8 cellular contexts compared by ENCODE assay signal in the genomic region with DNA sequence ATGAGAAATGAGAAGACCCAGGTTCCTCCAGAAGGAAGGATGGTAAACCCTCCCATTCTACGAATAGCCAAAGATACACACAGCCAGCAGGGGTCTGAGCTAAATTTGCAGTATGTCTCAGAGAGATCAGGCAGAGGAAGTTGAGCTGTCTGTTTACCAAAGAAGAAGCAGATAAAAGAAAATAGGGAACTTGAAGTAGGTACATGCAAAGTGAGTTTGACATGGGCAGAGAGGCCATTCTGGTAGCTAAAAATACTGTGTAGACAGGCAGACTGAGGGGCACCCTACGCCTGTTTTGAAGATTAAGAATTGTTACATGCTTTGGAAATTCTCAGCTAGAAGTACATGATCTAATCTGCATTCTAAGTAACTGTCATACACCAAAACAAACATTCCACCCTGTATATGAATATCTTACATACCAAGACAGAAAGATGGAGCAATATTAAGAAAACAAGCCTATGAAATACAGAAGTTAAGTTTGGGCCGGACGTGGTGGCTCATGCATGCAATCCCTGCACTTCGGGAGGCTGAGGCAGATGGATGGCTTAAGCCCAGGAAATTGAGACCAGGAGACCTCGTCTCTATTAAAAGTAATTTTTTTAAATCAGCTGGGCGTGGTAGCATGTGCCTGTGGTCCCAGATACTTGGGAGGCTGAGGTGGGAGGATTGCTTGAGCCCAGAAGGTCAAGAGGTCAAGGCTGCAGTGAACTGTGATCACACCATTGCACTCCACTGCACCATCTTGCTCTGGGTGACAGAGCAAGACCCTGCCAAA.
DNase-seq lines count a peak whose midpoint lies in the region; ATAC-seq and TF ChIP-seq lines count a peak whose summit lies in the region.

No MANE protein-coding gene starts in this region.

- no peaks in the 10 kb centered on the region for H3K9me3 ChIP-seq in esophagus squamous epithelium

- 69 to 77% methylated on average over 7 of the region's 7 CpGs for WGBS in esophagus squamous epithelium, 2 donors

- no peaks in the 10 kb centered on the region for H3K27me3 Mint-ChIP-seq in osteocyte (ENCODE audit: unreplicated experiment)

- peak overlapping the region in 1 of 4 donors; percentile 7 for H3K27ac ChIP-seq in esophagus squamous epithelium

- H3K27me3 ChIP-seq in esophagus squamous epithelium, result no peaks in the 10 kb centered on the region

- peak; percentile 72 for DNase-seq in KG1 (lab: John Stamatoyannopoulos, UW)
- peak; percentile 34 for DNase-seq in amniotic stem cell (lab: John Stamatoyannopoulos, UW)
- no peak for DNase-seq in osteocyte (ENCODE audit: extremely low spot score, unreplicated experiment)
- no peak for DNase-seq in SK-N-DZ (ENCODE audit: low spot score)
- no peak for DNase-seq in G401 (ENCODE audit: low spot score)
- no peak for DNase-seq in esophagus squamous epithelium (lab: John Stamatoyannopoulos, UW)

- H3K4me3 ChIP-seq in esophagus squamous epithelium, result no peak overlapping the region

- peak overlapping the region; percentile 90 for H3K27ac Mint-ChIP-seq in osteocyte (ENCODE audit: unreplicated experiment)

- peak; percentile 16; the same call in 1 of the 2 replicates for TF ChIP-seq CTCF in GM12874 (IDR thresholded peaks at IDR 0.05; ENCODE audit: insufficient read depth, low read depth, low read length)
- peak; percentile 30 for TF ChIP-seq CTCF in osteocyte (IDR thresholded peaks at IDR 0.05)
- no peak for TF ChIP-seq CTCF in esophagus squamous epithelium (IDR thresholded peaks at IDR 0.05)

- H3K4me1 ChIP-seq in esophagus squamous epithelium, result peaks cover 0 to 4% (median 0%) of the 10 kb centered on the region in 3 donors

- H3K36me3 ChIP-seq in esophagus squamous epithelium, result no peaks in the 10 kb centered on the region

- TF ChIP-seq POLR2A in esophagus squamous epithelium (IDR thresholded peaks at IDR 0.05), result peak in 1 of 4 donors; percentile 22

- peak overlapping the region; percentile 23 for H3K4me3 Mint-ChIP-seq in osteocyte (ENCODE audit: unreplicated experiment)

- peaks cover 26% of the 10 kb centered on the region for H3K4me1 Mint-ChIP-seq in osteocyte (ENCODE audit: unreplicated experiment)

- H3K36me3 Mint-ChIP-seq in osteocyte (ENCODE audit: unreplicated experiment), result peaks cover 6% of the 10 kb centered on the region

- intact Hi-C loops in esophagus squamous epithelium (cut with DNase I), result no loop called here

- peaks cover 6% of the 10 kb centered on the region for H3K9me3 Mint-ChIP-seq in osteocyte (ENCODE audit: unreplicated experiment)

- in situ Hi-C loops in G401 (cut with HindIII; ENCODE audit: low sequenced_read_pairs), result no loop called here

- peak; percentile 84 for ATAC-seq in GM21529 (IDR thresholded peaks at IDR 0.05; ENCODE audit: unreplicated experiment)

Comparison
In these comparisons a context has a peak if more than half of its experiments do, and no peak if none do; other contexts are left out.
1. CTCF ChIP-seq: peak in GM12874 (single experiment) and osteocyte (single experiment); none in esophagus squamous epithelium (0 of 6).
2. DNase-seq: peak in KG1 (single experiment) and amniotic stem cell (single experiment); none in osteocyte (single experiment), SK-N-DZ (single experiment), G401 (single experiment) and esophagus squamous epithelium (single experiment).